In the genomic region with DNA sequence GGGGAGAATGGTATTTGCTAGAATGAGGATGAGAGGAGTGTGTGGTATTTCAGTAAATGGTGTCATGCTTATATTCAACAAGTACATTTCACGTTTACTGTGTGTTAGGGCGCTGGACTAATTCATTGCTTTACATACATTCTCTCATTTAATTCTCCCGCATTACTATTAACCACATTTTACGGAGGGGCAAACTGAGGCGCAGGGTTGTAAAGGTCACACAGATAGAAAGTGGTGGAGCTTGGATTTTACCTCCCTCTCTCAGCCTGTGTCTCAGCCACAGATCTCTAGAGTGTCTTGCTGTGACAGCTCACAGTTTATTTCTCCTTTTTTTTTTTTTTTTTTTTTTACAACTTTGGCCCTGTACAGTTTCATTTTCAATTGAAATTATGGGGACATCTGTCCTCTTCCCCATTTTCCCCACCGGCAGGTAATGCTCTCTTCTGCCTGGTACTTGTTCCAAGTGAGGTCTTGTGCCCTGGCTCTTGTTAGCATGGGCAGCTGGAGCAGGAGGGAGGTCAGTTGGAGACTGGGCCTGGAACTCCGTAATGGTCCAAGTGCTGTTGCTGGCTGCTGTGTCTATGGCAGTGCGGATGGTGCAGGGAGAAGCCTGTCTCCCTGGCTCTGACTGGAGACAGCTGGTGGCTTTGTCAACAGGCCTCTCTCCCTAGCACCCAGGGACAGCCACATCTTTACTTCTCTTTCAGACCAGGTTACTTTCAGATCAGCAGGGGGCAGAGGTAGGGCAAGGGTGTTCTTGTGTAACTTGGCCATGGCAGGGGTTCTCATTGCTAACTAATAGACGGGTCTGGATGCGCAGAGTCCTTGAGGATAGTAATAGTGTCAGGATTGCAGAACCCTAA, we compare ENCODE assay signal across 1 cellular context.
TF ChIP-seq lines count a peak whose summit lies in the region.

No MANE protein-coding gene starts in this region.

TF ChIP-seq in HepG2, 621 proteins besides CTCF, POLR2A, EP300 and RAD21 (continued from another document and continues in another):
- no peak for TF ChIP-seq TCF7L2 (IDR thresholded peaks at IDR 0.05; ENCODE audit: low read depth, low read length)
- TF ChIP-seq LCORL (IDR thresholded peaks at IDR 0.05) = no peak
- peak; percentile 37; the same call in 1 of the 2 replicates for TF ChIP-seq LCORL (CRISPR knock-in tag; IDR thresholded peaks at IDR 0.05)
- no peak for TF ChIP-seq KDM2A (CRISPR knock-in tag; IDR thresholded peaks at IDR 0.05; ENCODE audit: borderline replicate concordance, low read depth)
- TF ChIP-seq PITX1 (CRISPR knock-in tag; IDR thresholded peaks at IDR 0.05) = no peak
- TF ChIP-seq ZNF580 (CRISPR knock-in tag; IDR thresholded peaks at IDR 0.05; ENCODE audit: borderline replicate concordance, low read depth) = no peak
- no peak for TF ChIP-seq FOSL1 (CRISPR knock-in tag; IDR thresholded peaks at IDR 0.05; ENCODE audit: borderline replicate concordance)
- peak; percentile 7; the same call in 1 of the 2 replicates for TF ChIP-seq PHF8 (CRISPR knock-in tag; IDR thresholded peaks at IDR 0.05)
- TF ChIP-seq SMC3 (IDR thresholded peaks at IDR 0.05; ENCODE audit: low read length) = peak; percentile 63; the same call in 1 of the 2 replicates
- TF ChIP-seq JDP2 (CRISPR knock-in tag; IDR thresholded peaks at IDR 0.05; ENCODE audit: borderline replicate concordance) = no peak
- peak; percentile 61; the same call in 1 of the 2 replicates for TF ChIP-seq MED1 (CRISPR knock-in tag; IDR thresholded peaks at IDR 0.05)
- TF ChIP-seq PHF20 (CRISPR knock-in tag; IDR thresholded peaks at IDR 0.05) = 0 out of 2 replicates have a peak, but pooled peaks have one; percentile 14
- TF ChIP-seq SP4 (CRISPR knock-in tag; IDR thresholded peaks at IDR 0.05) = no peak
- TF ChIP-seq CBX2 (IDR thresholded peaks at IDR 0.05; ENCODE audit: low read depth, low read length) = no peak
- no peak for TF ChIP-seq CBX2 (CRISPR knock-in tag; IDR thresholded peaks at IDR 0.05; ENCODE audit: low read depth)
- peak; percentile 46; the same call in 1 of the 2 replicates for TF ChIP-seq SALL1 (CRISPR knock-in tag; IDR thresholded peaks at IDR 0.05)
- no peak for TF ChIP-seq ZNF691 (CRISPR knock-in tag; IDR thresholded peaks at IDR 0.05; ENCODE audit: borderline replicate concordance, low read depth)
- no peak for TF ChIP-seq ZNF260 (CRISPR knock-in tag; IDR thresholded peaks at IDR 0.05; ENCODE audit: borderline replicate concordance, low read depth)
- TF ChIP-seq ZNF276 (CRISPR knock-in tag; IDR thresholded peaks at IDR 0.05; ENCODE audit: low read depth) = no peak
- no peak for TF ChIP-seq CREM (IDR thresholded peaks at IDR 0.05)
- TF ChIP-seq CREM (CRISPR knock-in tag; IDR thresholded peaks at IDR 0.05) = no peak
- no peak for TF ChIP-seq NRL (CRISPR knock-in tag; IDR thresholded peaks at IDR 0.05; ENCODE audit: borderline replicate concordance)
- TF ChIP-seq, protein P1, sequence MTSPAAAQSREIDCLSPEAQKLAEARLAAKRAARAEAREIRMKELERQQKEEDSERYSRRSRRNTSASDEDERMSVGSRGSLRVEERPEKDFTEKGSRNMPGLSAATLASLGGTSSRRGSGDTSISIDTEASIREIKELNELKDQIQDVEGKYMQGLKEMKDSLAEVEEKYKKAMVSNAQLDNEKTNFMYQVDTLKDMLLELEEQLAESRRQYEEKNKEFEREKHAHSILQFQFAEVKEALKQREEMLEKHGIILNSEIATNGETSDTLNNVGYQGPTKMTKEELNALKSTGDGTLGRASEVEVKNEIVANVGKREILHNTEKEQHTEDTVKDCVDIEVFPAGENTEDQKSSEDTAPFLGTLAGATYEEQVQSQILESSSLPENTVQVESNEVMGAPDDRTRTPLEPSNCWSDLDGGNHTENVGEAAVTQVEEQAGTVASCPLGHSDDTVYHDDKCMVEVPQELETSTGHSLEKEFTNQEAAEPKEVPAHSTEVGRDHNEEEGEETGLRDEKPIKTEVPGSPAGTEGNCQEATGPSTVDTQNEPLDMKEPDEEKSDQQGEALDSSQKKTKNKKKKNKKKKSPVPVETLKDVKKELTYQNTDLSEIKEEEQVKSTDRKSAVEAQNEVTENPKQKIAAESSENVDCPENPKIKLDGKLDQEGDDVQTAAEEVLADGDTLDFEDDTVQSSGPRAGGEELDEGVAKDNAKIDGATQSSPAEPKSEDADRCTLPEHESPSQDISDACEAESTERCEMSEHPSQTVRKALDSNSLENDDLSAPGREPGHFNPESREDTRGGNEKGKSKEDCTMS (CRISPR knock-in tag; conservative IDR thresholded peaks at IDR 0.05) = no peak
- TF ChIP-seq, protein P2, sequence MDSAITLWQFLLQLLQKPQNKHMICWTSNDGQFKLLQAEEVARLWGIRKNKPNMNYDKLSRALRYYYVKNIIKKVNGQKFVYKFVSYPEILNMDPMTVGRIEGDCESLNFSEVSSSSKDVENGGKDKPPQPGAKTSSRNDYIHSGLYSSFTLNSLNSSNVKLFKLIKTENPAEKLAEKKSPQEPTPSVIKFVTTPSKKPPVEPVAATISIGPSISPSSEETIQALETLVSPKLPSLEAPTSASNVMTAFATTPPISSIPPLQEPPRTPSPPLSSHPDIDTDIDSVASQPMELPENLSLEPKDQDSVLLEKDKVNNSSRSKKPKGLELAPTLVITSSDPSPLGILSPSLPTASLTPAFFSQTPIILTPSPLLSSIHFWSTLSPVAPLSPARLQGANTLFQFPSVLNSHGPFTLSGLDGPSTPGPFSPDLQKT (CRISPR knock-in tag; IDR thresholded peaks at IDR 0.05; ENCODE audit: borderline replicate concordance) = no peak
- no peak for TF ChIP-seq MIER2 (CRISPR knock-in tag; IDR thresholded peaks at IDR 0.05)
- no peak for TF ChIP-seq ZMAT3 (CRISPR knock-in tag; conservative IDR thresholded peaks at IDR 0.05)
- TF ChIP-seq CSRNP2 (CRISPR knock-in tag; conservative IDR thresholded peaks at IDR 0.05; ENCODE audit: low read depth) = no peak
- TF ChIP-seq HMGXB4 (CRISPR knock-in tag; IDR thresholded peaks at IDR 0.05; ENCODE audit: borderline replicate concordance in 1 of 2, low read depth in 1 of 2) = peak; percentile 34 to 60; a peak in 1 of 4 replicates
- no peak for TF ChIP-seq SRF (IDR thresholded peaks at IDR 0.05; ENCODE audit: low read depth, low read length)
- TF ChIP-seq PRDM4 (CRISPR knock-in tag; IDR thresholded peaks at IDR 0.05; ENCODE audit: borderline replicate concordance) = no peak
- TF ChIP-seq ZNF205 (CRISPR knock-in tag; IDR thresholded peaks at IDR 0.05) = no peak
- TF ChIP-seq DR1 (CRISPR knock-in tag; IDR thresholded peaks at IDR 0.05) = no peak
- peak; percentile 11; the same call in 1 of the 2 replicates for TF ChIP-seq HOXA3 (CRISPR knock-in tag; IDR thresholded peaks at IDR 0.05)
- no peak for TF ChIP-seq ZSCAN20 (CRISPR knock-in tag; IDR thresholded peaks at IDR 0.05; ENCODE audit: borderline replicate concordance)
- TF ChIP-seq, protein P3, sequence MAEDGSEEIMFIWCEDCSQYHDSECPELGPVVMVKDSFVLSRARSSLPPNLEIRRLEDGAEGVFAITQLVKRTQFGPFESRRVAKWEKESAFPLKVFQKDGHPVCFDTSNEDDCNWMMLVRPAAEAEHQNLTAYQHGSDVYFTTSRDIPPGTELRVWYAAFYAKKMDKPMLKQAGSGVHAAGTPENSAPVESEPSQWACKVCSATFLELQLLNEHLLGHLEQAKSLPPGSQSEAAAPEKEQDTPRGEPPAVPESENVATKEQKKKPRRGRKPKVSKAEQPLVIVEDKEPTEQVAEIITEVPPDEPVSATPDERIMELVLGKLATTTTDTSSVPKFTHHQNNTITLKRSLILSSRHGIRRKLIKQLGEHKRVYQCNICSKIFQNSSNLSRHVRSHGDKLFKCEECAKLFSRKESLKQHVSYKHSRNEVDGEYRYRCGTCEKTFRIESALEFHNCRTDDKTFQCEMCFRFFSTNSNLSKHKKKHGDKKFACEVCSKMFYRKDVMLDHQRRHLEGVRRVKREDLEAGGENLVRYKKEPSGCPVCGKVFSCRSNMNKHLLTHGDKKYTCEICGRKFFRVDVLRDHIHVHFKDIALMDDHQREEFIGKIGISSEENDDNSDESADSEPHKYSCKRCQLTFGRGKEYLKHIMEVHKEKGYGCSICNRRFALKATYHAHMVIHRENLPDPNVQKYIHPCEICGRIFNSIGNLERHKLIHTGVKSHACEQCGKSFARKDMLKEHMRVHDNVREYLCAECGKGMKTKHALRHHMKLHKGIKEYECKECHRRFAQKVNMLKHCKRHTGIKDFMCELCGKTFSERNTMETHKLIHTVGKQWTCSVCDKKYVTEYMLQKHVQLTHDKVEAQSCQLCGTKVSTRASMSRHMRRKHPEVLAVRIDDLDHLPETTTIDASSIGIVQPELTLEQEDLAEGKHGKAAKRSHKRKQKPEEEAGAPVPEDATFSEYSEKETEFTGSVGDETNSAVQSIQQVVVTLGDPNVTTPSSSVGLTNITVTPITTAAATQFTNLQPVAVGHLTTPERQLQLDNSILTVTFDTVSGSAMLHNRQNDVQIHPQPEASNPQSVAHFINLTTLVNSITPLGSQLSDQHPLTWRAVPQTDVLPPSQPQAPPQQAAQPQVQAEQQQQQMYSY (CRISPR knock-in tag; IDR thresholded peaks at IDR 0.05) = no peak
- no peak for TF ChIP-seq HHEX (CRISPR knock-in tag; IDR thresholded peaks at IDR 0.05)
- TF ChIP-seq SNAI1 (CRISPR knock-in tag; IDR thresholded peaks at IDR 0.05; ENCODE audit: borderline replicate concordance) = no peak
